ENCODE assay signal across 10 cellular contexts in genomic region chr5:10699987-10700386, GRCh38.
DNase-seq lines count a peak whose midpoint lies in the region; ATAC-seq and TF ChIP-seq lines count a peak whose summit lies in the region.
"Had no signal": no experiment of that assay in that cellular context is flagged by ENCODE, and none has a peak within 500 bp of the region (broad histone marks: within the 10 kb centered on the region; RNA-seq: fewer than 3 reads in every experiment).

No MANE protein-coding gene starts in this region.

- no peaks in the 10 kb centered on the region for H3K27me3 ChIP-seq in SU-DHL-6 (ENCODE audit: low read length)
- H3K27me3 ChIP-seq: SJCRH30 had no signal

- no peaks in the 10 kb centered on the region for H3K9me3 ChIP-seq in SU-DHL-6 (ENCODE audit: insufficient read depth, low read length)
- H3K9me3 ChIP-seq: SJCRH30 had no signal

- TF ChIP-seq CTCF in GM10248 (IDR thresholded peaks at IDR 0.05; ENCODE audit: control extremely low read depth, extremely low read depth, low read depth, missing control alignments) = no peak
- TF ChIP-seq CTCF in SU-DHL-6 (IDR thresholded peaks at IDR 0.05; ENCODE audit: insufficient read depth, low read length, poor library complexity, severe bottlenecking) = no peak

- no peak overlapping the region for H2AFZ ChIP-seq in SU-DHL-6 (ENCODE audit: low read depth, low read length, severe bottlenecking)

- no peak overlapping the region for H3K27ac Mint-ChIP-seq in activated CD8-positive, alpha-beta memory T cell treated with anti-CD3 and anti-CD28 coated beads, Interleukin-2, amount 10 ng/mL, durations not matched to agents 7 days and 5 days

- H3K4me1 Mint-ChIP-seq in activated CD8-positive, alpha-beta memory T cell treated with anti-CD3 and anti-CD28 coated beads, Interleukin-2, amount 10 ng/mL, durations not matched to agents 7 days and 5 days = peaks cover 28% of the 10 kb centered on the region

- H3K79me2 ChIP-seq in SU-DHL-6 (ENCODE audit: insufficient read depth, low read length) = 0 out of 2 replicates have a peak, but pooled peaks cover 6% of the 10 kb centered on the region

- H3F3A ChIP-seq in SU-DHL-6 (ENCODE audit: insufficient read depth) = peaks cover 12% of the 10 kb centered on the region; the same call in 1 of the 2 replicates

- no peaks in the 10 kb centered on the region for H3K36me3 ChIP-seq in SU-DHL-6 (ENCODE audit: low read length)
- H3K36me3 ChIP-seq: SJCRH30 had no signal

- DNase-seq in GM10248 (ENCODE audit: extremely low spot score) = peak; percentile 71
- no peak for DNase-seq in activated CD8-positive, alpha-beta memory T cell treated with anti-CD3 and anti-CD28 coated beads, Interleukin-2, amount 10 ng/mL, durations not matched to agents 7 days and 5 days
- DNase-seq in activated naive CD4-positive, alpha-beta T cell treated with Interleukin-2 at 50 U/mL for 16 hours = no peak
- DNase-seq in hypothalamus (lab: John Stamatoyannopoulos, UW) = no peak
- DNase-seq in NCI-H2227 treated with DMSO at 0.1 percent for 48 hours (lab: John Stamatoyannopoulos, UW) = no peak
- DNase-seq: activated T-cell treated with anti-CD3 and anti-CD28 coated beads, Interleukin-2, amount 50 U/mL, for 48 hours had no signal

- POLR2A ChIA-PET in GM10248 (lab: Yijun Ruan, JAX) = interaction anchor here (0.5 to 0.7 kb wide), 2 partner anchors 33 to 172 kb away, joined by 3 to 4 read pairs; no protein-coding TSS in a partner anchor

- H3K36me3 Mint-ChIP-seq in activated CD8-positive, alpha-beta memory T cell treated with anti-CD3 and anti-CD28 coated beads, Interleukin-2, amount 10 ng/mL, durations not matched to agents 7 days and 5 days = no peaks in the 10 kb centered on the region

- H3K4me2 ChIP-seq in SU-DHL-6 (ENCODE audit: low read depth, low read length, poor library complexity, severe bottlenecking) = peak overlapping the region; percentile 45

- H3K27ac ChIP-seq in SU-DHL-6 (ENCODE audit: low read depth, low read length) = peak overlapping the region; percentile 78
- H3K27ac ChIP-seq: SJCRH30 had no signal

- CTCF ChIA-PET in GM10248 (lab: Yijun Ruan, JAX) = interaction anchor here (1.1 to 7.0 kb wide), 3 partner anchors 8 to 247 kb away, joined by 4 to 57 read pairs (median 13); no protein-coding TSS in a partner anchor
- CTCF ChIA-PET in activated CD8-positive, alpha-beta memory T cell treated with anti-CD3 and anti-CD28 coated beads, Interleukin-2, amount 10 ng/mL, durations not matched to agents 7 days and 5 days (lab: Charles Lee) = interaction anchor here (1.3 kb wide), 1 partner anchor 11 kb away, joined by 4 read pairs; no protein-coding TSS in a partner anchor

- no peaks in the 10 kb centered on the region for H3K9me3 Mint-ChIP-seq in activated CD8-positive, alpha-beta memory T cell treated with anti-CD3 and anti-CD28 coated beads, Interleukin-2, amount 10 ng/mL, durations not matched to agents 7 days and 5 days (ENCODE audit: low read depth)

- no peak overlapping the region for H3K4me3 ChIP-seq in SU-DHL-6 (ENCODE audit: insufficient read depth, low read length, poor library complexity, severe bottlenecking)
- H3K4me3 ChIP-seq: SJCRH30 had no signal

- H4K20me1 ChIP-seq in SU-DHL-6 (ENCODE audit: low read depth, low read length) = no peaks in the 10 kb centered on the region; the same call in 1 of the 2 replicates

- ATAC-seq in GM19455 (IDR thresholded peaks at IDR 0.05; ENCODE audit: unreplicated experiment) (peak; percentile 62), HG02981 (IDR thresholded peaks at IDR 0.05; ENCODE audit: unreplicated experiment) (peak; percentile 61)
- no peak for ATAC-seq in activated CD8-positive, alpha-beta memory T cell treated with anti-CD3 and anti-CD28 coated beads, Interleukin-2, amount 10 ng/mL, durations not matched to agents 7 days and 5 days

- H3K9ac ChIP-seq in SU-DHL-6 (ENCODE audit: low read length) = peak overlapping the region; percentile 22; the same call in 1 of the 2 replicates

- no peaks in the 10 kb centered on the region for H3K9me2 ChIP-seq in SU-DHL-6 (replicated peaks; ENCODE audit: insufficient read depth, low read length)

- no peaks in the 10 kb centered on the region for H3K27me3 Mint-ChIP-seq in activated CD8-positive, alpha-beta memory T cell treated with anti-CD3 and anti-CD28 coated beads, Interleukin-2, amount 10 ng/mL, durations not matched to agents 7 days and 5 days

- no peak overlapping the region for H3K4me3 Mint-ChIP-seq in activated CD8-positive, alpha-beta memory T cell treated with anti-CD3 and anti-CD28 coated beads, Interleukin-2, amount 10 ng/mL, durations not matched to agents 7 days and 5 days
